ENCODE assay signal across 34 cellular contexts in the genomic region with DNA sequence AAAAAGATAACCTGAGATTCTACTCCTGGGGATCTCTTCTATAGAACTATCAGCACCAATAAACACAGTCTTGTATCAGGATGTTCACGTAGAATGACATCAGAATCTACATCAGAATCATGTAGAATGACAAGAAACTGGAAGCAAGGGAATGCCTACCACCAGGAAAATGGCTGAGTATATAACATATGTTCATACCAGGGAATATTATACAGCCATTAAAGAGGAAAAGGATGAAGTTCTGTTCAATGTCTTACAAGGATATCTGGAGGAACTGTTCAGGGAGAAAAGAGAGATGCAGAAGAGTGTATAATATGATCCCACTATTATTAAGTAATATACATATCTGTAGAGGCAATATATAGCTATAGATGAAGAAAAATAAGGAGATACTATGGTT.
"Had no signal": no experiment of that assay in that cellular context is flagged by ENCODE, and none has a peak within 500 bp of the region (broad histone marks: within the 10 kb centered on the region; RNA-seq: fewer than 3 reads in every experiment).

No MANE protein-coding gene starts in this region.

- H3K9me3 ChIP-seq: MG63 had no signal

- H3K4me2 ChIP-seq: KMS-11 had no signal

- H3K27ac ChIP-seq: KMS-11 had no signal

- H3K4me3 ChIP-seq: MG63 had no signal

- H3K36me3 ChIP-seq: MG63 had no signal

- H3K27me3 ChIP-seq: MG63 had no signal

- DNase-seq: Karpas-422, Kasumi-1, MG63, MM.1S, MV-4-11, NCI-H1048, NCI-H1092, NCI-H1092 treated with DMSO at 0.1 percent for 48 hours, NCI-H1105, NCI-H1105 treated with DMSO at 0.1 percent for 48 hours, NCI-H1417, NCI-H1417 treated with DMSO at 0.1 percent for 48 hours, NCI-H1436, NCI-H1436 treated with DMSO at 0.1 percent for 48 hours, NCI-H146, NCI-H1694, NCI-H1694 treated with DMSO at 0.1 percent for 48 hours, NCI-H187, NCI-H187 treated with DMSO at 0.1 percent for 48 hours, NCI-H1930, NCI-H2029 treated with DMSO at 0.1 percent for 48 hours, NCI-H2081, NCI-H2081 treated with DMSO at 0.1 percent for 48 hours, NCI-H2107, NCI-H2171, NCI-H2171 treated with DMSO at 0.1 percent for 48 hours, NCI-H2227 treated with DMSO at 0.1 percent for 48 hours, NCI-H226, NCI-H345, NCI-H446, NCI-H446 treated with DMSO at 0.1 percent for 48 hours, NCI-H510A, NCI-H510A treated with DMSO at 0.1 percent for 48 hours had no signal
